In the genomic region with DNA sequence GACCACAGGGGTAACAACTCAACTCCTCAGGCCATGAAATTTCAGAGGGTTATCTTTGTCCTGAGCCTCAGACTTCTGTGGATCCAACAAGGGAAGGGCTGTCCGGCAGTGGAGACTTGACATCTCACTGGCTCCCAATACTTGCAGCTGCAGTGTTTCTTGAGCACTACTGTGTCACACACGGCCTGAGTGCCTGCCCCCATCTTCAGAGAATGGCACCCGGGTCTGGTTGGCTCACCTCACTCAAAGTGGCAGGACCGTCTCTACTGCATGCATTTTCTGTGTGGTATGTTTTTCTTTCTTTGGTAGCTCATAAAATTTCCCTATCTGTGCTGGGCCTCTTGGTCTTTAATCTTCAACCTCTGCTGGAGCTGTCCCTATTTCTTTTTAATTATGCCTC, we compare ENCODE assay signal across 6 cellular contexts.
A peak's percentile ranks its signal among the peaks of the same experiment; 100 is the strongest.
DNase-seq lines count a peak whose midpoint lies in the region; ATAC-seq and FAIRE-seq lines count a peak whose summit lies in the region.
"Not testable (repeated sequence)": the region's sequence is repeated elsewhere in the genome, so short reads cannot be mapped to it uniquely, and the experiment has no call there.

No MANE protein-coding gene starts in this region.

- intact Hi-C loops in activated CD4-positive, alpha-beta T cell treated with anti-CD3 and anti-CD28 coated beads for 36 hours (cut with DNase I, micrococcal nuclease) = not testable (repeated sequence)

- H3K9me3 ChIP-seq in T-helper 17 cell (ENCODE audit: control insufficient read depth, low read length, poor library complexity, severe bottlenecking) = not testable (repeated sequence)

- CTCF ChIA-PET in activated CD4-positive, alpha-beta T cell treated with anti-CD3 and anti-CD28 coated beads for 36 hours (lab: Charles Lee) = not testable (repeated sequence)

- not testable (repeated sequence) for H3K27me3 Mint-ChIP-seq in T-helper 17 cell; activated CD4-positive, alpha-beta T cell treated with anti-CD3 and anti-CD28 coated beads for 36 hours; activated T-cell treated with anti-CD3 and anti-CD28 coated beads, Interleukin-2, amount 50 U/mL, for 4 hours (ENCODE audit: low read depth); stimulated activated naive B cell treated with anti-CD40 and anti-IgM and Interleukin-4, amounts not matched to agents 10 μg/mL and 1 μg/mL and 100 μg/mL, for 72 hours

- H3K36me3 Mint-ChIP-seq in T-helper 17 cell (ENCODE audit: low read depth); activated CD4-positive, alpha-beta T cell treated with anti-CD3 and anti-CD28 coated beads for 36 hours (ENCODE audit: low read depth); activated T-cell treated with anti-CD3 and anti-CD28 coated beads, Interleukin-2, amount 50 U/mL, for 4 hours (ENCODE audit: insufficient read depth); activated naive CD4-positive, alpha-beta T cell treated with anti-CD3 and anti-CD28 coated beads, Interleukin-2, amount 50 U/mL, for 72 hours; stimulated activated naive B cell treated with anti-CD40 and anti-IgM and Interleukin-4, amounts not matched to agents 10 μg/mL and 1 μg/mL and 100 μg/mL, for 72 hours: not testable (repeated sequence)

- DNase-seq in T-helper 17 cell; activated CD4-positive, alpha-beta T cell treated with anti-CD3 and anti-CD28 coated beads for 36 hours; activated T-cell treated with anti-CD3 and anti-CD28 coated beads, Interleukin-2, amount 50 U/mL, for 4 hours; activated naive CD4-positive, alpha-beta T cell treated with anti-CD3 and anti-CD28 coated beads, Interleukin-2, amount 50 U/mL, for 72 hours (ENCODE audit: low spot score in 2 of 2); stimulated activated naive B cell treated with anti-CD40 and anti-IgM and Interleukin-4, amounts not matched to agents 10 μg/mL and 1 μg/mL and 100 μg/mL, for 72 hours: not testable (repeated sequence)

- peak; percentile 80 for FAIRE-seq in endometrium (lab: Jason Lieb, UNC)

- not testable (repeated sequence) for H3K4me3 Mint-ChIP-seq in T-helper 17 cell; activated CD4-positive, alpha-beta T cell treated with anti-CD3 and anti-CD28 coated beads for 36 hours; activated T-cell treated with anti-CD3 and anti-CD28 coated beads, Interleukin-2, amount 50 U/mL, for 4 hours; stimulated activated naive B cell treated with anti-CD40 and anti-IgM and Interleukin-4, amounts not matched to agents 10 μg/mL and 1 μg/mL and 100 μg/mL, for 72 hours

- ATAC-seq in T-helper 17 cell = peak; percentile 41
- peak; percentile 67 for ATAC-seq in activated CD4-positive, alpha-beta T cell treated with anti-CD3 and anti-CD28 coated beads for 36 hours
- peak; percentile 50 to 74 for ATAC-seq in activated T-cell treated with anti-CD3 and anti-CD28 coated beads, Interleukin-2, amount 50 U/mL, for 4 hours
- ATAC-seq in activated naive CD4-positive, alpha-beta T cell treated with anti-CD3 and anti-CD28 coated beads, Interleukin-2, amount 50 U/mL, for 72 hours = peak; percentile 38 to 69
- peak; percentile 69 to 70 for ATAC-seq in stimulated activated naive B cell treated with anti-CD40 and anti-IgM and Interleukin-4, amounts not matched to agents 10 μg/mL and 1 μg/mL and 100 μg/mL, for 72 hours (replicated peaks)

- H3K9me3 Mint-ChIP-seq in activated CD4-positive, alpha-beta T cell treated with anti-CD3 and anti-CD28 coated beads for 36 hours (ENCODE audit: low read depth); activated T-cell treated with anti-CD3 and anti-CD28 coated beads, Interleukin-2, amount 50 U/mL, for 4 hours; activated naive CD4-positive, alpha-beta T cell treated with anti-CD3 and anti-CD28 coated beads, Interleukin-2, amount 50 U/mL, for 72 hours; stimulated activated naive B cell treated with anti-CD40 and anti-IgM and Interleukin-4, amounts not matched to agents 10 μg/mL and 1 μg/mL and 100 μg/mL, for 72 hours: not testable (repeated sequence)

- H3K27ac Mint-ChIP-seq in T-helper 17 cell; activated CD4-positive, alpha-beta T cell treated with anti-CD3 and anti-CD28 coated beads for 36 hours; activated naive CD4-positive, alpha-beta T cell treated with anti-CD3 and anti-CD28 coated beads, Interleukin-2, amount 50 U/mL, for 72 hours; stimulated activated naive B cell treated with anti-CD40 and anti-IgM and Interleukin-4, amounts not matched to agents 10 μg/mL and 1 μg/mL and 100 μg/mL, for 72 hours: not testable (repeated sequence)

- H3K4me1 Mint-ChIP-seq in T-helper 17 cell; activated CD4-positive, alpha-beta T cell treated with anti-CD3 and anti-CD28 coated beads for 36 hours; activated T-cell treated with anti-CD3 and anti-CD28 coated beads, Interleukin-2, amount 50 U/mL, for 4 hours (ENCODE audit: low read depth); stimulated activated naive B cell treated with anti-CD40 and anti-IgM and Interleukin-4, amounts not matched to agents 10 μg/mL and 1 μg/mL and 100 μg/mL, for 72 hours: not testable (repeated sequence)

- POLR2A ChIA-PET in activated CD4-positive, alpha-beta T cell treated with anti-CD3 and anti-CD28 coated beads for 36 hours (lab: Charles Lee) = not testable (repeated sequence)
